ENCODE assay signal across 19 cellular contexts in the genomic region with DNA sequence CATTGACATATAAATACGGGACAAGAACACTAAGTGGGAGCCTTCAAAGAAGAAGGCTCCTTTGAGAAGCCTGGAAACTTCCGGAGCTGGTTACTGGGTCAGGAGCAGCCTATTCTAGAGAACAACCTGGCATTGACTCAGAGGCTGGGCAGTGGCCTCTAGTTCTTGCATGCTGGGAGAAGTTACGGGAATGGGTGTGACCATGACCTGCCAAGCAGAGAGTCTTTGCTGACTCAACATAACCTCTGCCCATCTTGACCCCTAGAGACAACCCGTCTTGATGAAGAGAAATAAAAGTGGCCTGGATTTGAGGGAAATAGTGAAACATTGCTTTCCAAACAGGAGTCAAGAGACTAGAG. TPM values are rescaled to one million over a fixed set of nuclear protein-coding genes. Genes with fewer than 3 reads are reported as not detected.
A peak's percentile ranks its signal among the peaks of the same experiment; 100 is the strongest.
DNase-seq lines count a peak whose midpoint lies in the region; ATAC-seq and TF ChIP-seq lines count a peak whose summit lies in the region.
"Had no signal": no experiment of that assay in that cellular context is flagged by ENCODE, and none has a peak within 500 bp of the region (broad histone marks: within the 10 kb centered on the region; RNA-seq: fewer than 3 reads in every experiment).

No MANE protein-coding gene starts in this region.

- H3K4me3 ChIP-seq in PC-9 = no peak overlapping the region
- H3K4me3 ChIP-seq in epithelial cell of proximal tubule (ENCODE audit: low read depth, low read length) = no peak overlapping the region
- H3K4me3 ChIP-seq in right lobe of liver = no peak overlapping the region
- no peak overlapping the region for H3K4me3 ChIP-seq in stomach
- H3K4me3 ChIP-seq: BLaER1 treated with 17β-estradiol and CSF1 and Interleukin-3, amounts not matched to agents 10 nM and 100 nM had no signal

- no peak overlapping the region for H3K4me3 Mint-ChIP-seq in activated naive CD4-positive, alpha-beta T cell treated with anti-CD3 and anti-CD28 coated beads, Interleukin-2, amount 10 ng/mL, durations not matched to agents 7 days and 5 days
- H3K4me3 Mint-ChIP-seq: activated CD8-positive, alpha-beta T cell treated with anti-CD3 and anti-CD28 coated beads, Interleukin-2, amount 10 ng/mL, durations not matched to agents 7 days and 5 days; H9 had no signal

- POLR2A ChIA-PET in PC-9 (lab: Charles Lee; ENCODE audit: unreplicated experiment) = no interaction called here

- H3K9me3 Mint-ChIP-seq in activated naive CD4-positive, alpha-beta T cell treated with anti-CD3 and anti-CD28 coated beads, Interleukin-2, amount 10 ng/mL, durations not matched to agents 7 days and 5 days = no peaks in the 10 kb centered on the region
- H3K9me3 Mint-ChIP-seq: H9 had no signal

- no TSS peak for BruUV-seq in PC-9 (replicated peaks; lab: Mats Ljungman, UMichigan)

- H3K9me2 ChIP-seq in PC-9 (ENCODE audit: insufficient read depth) = no peaks in the 10 kb centered on the region

- peaks cover 24% of the 10 kb centered on the region for H3F3A ChIP-seq in PC-9 (ENCODE audit: insufficient read depth, low read depth)

- H3K79me2 ChIP-seq in PC-9 (ENCODE audit: low read depth) = peaks cover 64% of the 10 kb centered on the region

- H3K36me3 Mint-ChIP-seq in activated naive CD4-positive, alpha-beta T cell treated with anti-CD3 and anti-CD28 coated beads, Interleukin-2, amount 10 ng/mL, durations not matched to agents 7 days and 5 days = no peaks in the 10 kb centered on the region

- DNase-seq in PC-9 (peak in 1 of 2 experiments; percentile 55), epithelial cell of proximal tubule (ENCODE audit: low read depth) (peak; percentile 80), right lobe of liver (no peak), stomach (no peak), NCI-H2227 treated with DMSO at 0.1 percent for 48 hours (lab: John Stamatoyannopoulos, UW) (no peak), NCI-H2081 (lab: John Stamatoyannopoulos, UW) (no peak)
- DNase-seq in activated naive CD4-positive, alpha-beta T cell treated with anti-CD3 and anti-CD28 coated beads, Interleukin-2, amount 10 ng/mL, durations not matched to agents 7 days and 5 days = no peak
- DNase-seq: activated CD8-positive, alpha-beta T cell treated with anti-CD3 and anti-CD28 coated beads, Interleukin-2, amount 10 ng/mL, durations not matched to agents 7 days and 5 days; activated effector memory CD4-positive, alpha-beta T cell treated with Interleukin-2 at 50 U/mL for 16 hours; effector memory CD4-positive, alpha-beta T cell; glutamatergic neuron; H9; NCI-H1930; NCI-H82; stimulated activated CD4-positive, alpha-beta T cell treated with anti-CD3 and anti-CD28 coated beads, Interleukin-15, amount 100 ng/mL, for 24 hours; T-helper 9 cell had no signal

- H3K27me3 ChIP-seq in PC-9 (ENCODE audit: insufficient read depth, low read depth) (no peaks in the 10 kb centered on the region), right lobe of liver (no peaks in the 10 kb centered on the region), stomach (no peaks in the 10 kb centered on the region)
- H3K27me3 ChIP-seq: BLaER1 treated with 17β-estradiol and CSF1 and Interleukin-3, amounts not matched to agents 10 nM and 100 nM had no signal

- TF ChIP-seq POLR2A in right lobe of liver (IDR thresholded peaks at IDR 0.05) (no peak), stomach (IDR thresholded peaks at IDR 0.05) (no peak)

- H2AFZ ChIP-seq in PC-9 = no peak overlapping the region

- H3K4me1 ChIP-seq in PC-9 (replicated peaks; ENCODE audit: insufficient read depth) = peaks cover 46% of the 10 kb centered on the region
- peaks cover 0 to 58% (median 13%) of the 10 kb centered on the region in 4 donors for H3K4me1 ChIP-seq in right lobe of liver
- H3K4me1 ChIP-seq in stomach = peaks cover 42 to 96% (median 75%) of the 10 kb centered on the region in 4 donors

- no peak for TF ChIP-seq EP300 in stomach (IDR thresholded peaks at IDR 0.05)

- CTCF ChIA-PET in PC-9 (lab: Charles Lee) = no interaction called here
- CTCF ChIA-PET in activated naive CD4-positive, alpha-beta T cell treated with anti-CD3 and anti-CD28 coated beads, Interleukin-2, amount 10 ng/mL, durations not matched to agents 7 days and 5 days (lab: Charles Lee) = no interaction called here

- 60% methylated on average over 2 of the region's 4 CpGs for WGBS in right lobe of liver (ENCODE audit: insufficient coverage, low coverage, low lambda C conversion rate, missing lambda C conversion rate)
- 73 to 87% (median 84%) methylated on average over 4 of the region's 4 CpGs for WGBS in stomach, 5 donors

- H3K27ac ChIP-seq in PC-9 (0 out of 2 replicates have a peak overlapping the region, but pooled peaks have one; percentile 13), right lobe of liver (peak overlapping the region in 1 of 3 donors; percentile 31), stomach (peak overlapping the region in 3 of 5 donors; percentile 6 to 72 (median 7))
- H3K27ac ChIP-seq: BLaER1 treated with 17β-estradiol and CSF1 and Interleukin-3, amounts not matched to agents 10 nM and 100 nM; HL-60 had no signal

- H3K36me3 ChIP-seq in PC-9 (ENCODE audit: low read depth) (peaks cover 13% of the 10 kb centered on the region; the same call in 1 of the 2 replicates), right lobe of liver (no peaks in the 10 kb centered on the region), stomach (no peaks in the 10 kb centered on the region)
- H3K36me3 ChIP-seq: BLaER1 treated with 17β-estradiol and CSF1 and Interleukin-3, amounts not matched to agents 10 nM and 100 nM had no signal

- peak; percentile 33 to 56 (median 44) for ATAC-seq in right lobe of liver
- ATAC-seq in HG03196 (IDR thresholded peaks at IDR 0.05; ENCODE audit: unreplicated experiment) = no peak
- ATAC-seq: activated CD8-positive, alpha-beta T cell treated with anti-CD3 and anti-CD28 coated beads, Interleukin-2, amount 10 ng/mL, durations not matched to agents 7 days and 5 days had no signal

- peak overlapping the region; percentile 25 for H3K4me2 ChIP-seq in PC-9

- no peaks in the 10 kb centered on the region for H3K4me1 Mint-ChIP-seq in activated naive CD4-positive, alpha-beta T cell treated with anti-CD3 and anti-CD28 coated beads, Interleukin-2, amount 10 ng/mL, durations not matched to agents 7 days and 5 days

- no peaks in the 10 kb centered on the region for H3K27me3 Mint-ChIP-seq in activated naive CD4-positive, alpha-beta T cell treated with anti-CD3 and anti-CD28 coated beads, Interleukin-2, amount 10 ng/mL, durations not matched to agents 7 days and 5 days

- TF ChIP-seq CTCF in PC-9 (conservative IDR thresholded peaks at IDR 0.05) (no peak), epithelial cell of proximal tubule (conservative IDR thresholded peaks at IDR 0.05; ENCODE audit: low read depth, low read length) (no peak), right lobe of liver (IDR thresholded peaks at IDR 0.05) (no peak), stomach (IDR thresholded peaks at IDR 0.05) (no peak)

- no peaks in the 10 kb centered on the region for H4K20me1 ChIP-seq in PC-9 (ENCODE audit: insufficient read depth)
- H4K20me1 ChIP-seq: BLaER1 treated with 17β-estradiol and CSF1 and Interleukin-3, amounts not matched to agents 10 nM and 100 nM had no signal

- no peak overlapping the region for H3K27ac Mint-ChIP-seq in activated naive CD4-positive, alpha-beta T cell treated with anti-CD3 and anti-CD28 coated beads, Interleukin-2, amount 10 ng/mL, durations not matched to agents 7 days and 5 days
- H3K27ac Mint-ChIP-seq: activated CD8-positive, alpha-beta T cell treated with anti-CD3 and anti-CD28 coated beads, Interleukin-2, amount 10 ng/mL, durations not matched to agents 7 days and 5 days had no signal

- intact Hi-C loops in PC-9 (cut with micrococcal nuclease; ENCODE audit: unreplicated experiment) = no loop called here
- intact Hi-C loops in right lobe of liver (cut with DNase I) = no loop called here
- intact Hi-C loops in stomach (cut with DNase I; ENCODE audit: low total_unique reads) = no loop called here

- H3K9me3 ChIP-seq in PC-9 (ENCODE audit: insufficient read depth, low read depth) = no peaks in the 10 kb centered on the region
- no peaks in the 10 kb centered on the region for H3K9me3 ChIP-seq in right lobe of liver
- H3K9me3 ChIP-seq in stomach = no peaks in the 10 kb centered on the region
- H3K9me3 ChIP-seq: BLaER1 treated with 17β-estradiol and CSF1 and Interleukin-3, amounts not matched to agents 10 nM and 100 nM had no signal

RNA-seq across cellular contexts. Expression of gene STARD13, which starts 21.0 kb away (rescaled TPM):
- total RNA-seq in PC-9 (2021) (13.9 and 19.6 TPM in 2 replicates), epithelial cell of proximal tubule (8.9 and 20.0 TPM in 2 replicates), right lobe of liver (10 to 100 TPM in 3 of 6 experiments, 1 to 10 TPM in 3; 7.0 to 16.1 (median 9.8) TPM), stomach (100 to 1,000 TPM in 1 of 5 donors, 10 to 100 TPM in 4; 41.3 to 158 (median 54.3) TPM)
- polyA plus RNA-seq in stomach = 1 to 10 TPM; 4.4 to 9.2 (median 6.7) TPM
- total RNA-seq: activated CD8-positive, alpha-beta T cell treated with anti-CD3 and anti-CD28 coated beads, Interleukin-2, amount 10 ng/mL, durations not matched to agents 7 days and 5 days had no signal
